Comparison of ENCODE assay signal across 29 cellular contexts in the genomic region with DNA sequence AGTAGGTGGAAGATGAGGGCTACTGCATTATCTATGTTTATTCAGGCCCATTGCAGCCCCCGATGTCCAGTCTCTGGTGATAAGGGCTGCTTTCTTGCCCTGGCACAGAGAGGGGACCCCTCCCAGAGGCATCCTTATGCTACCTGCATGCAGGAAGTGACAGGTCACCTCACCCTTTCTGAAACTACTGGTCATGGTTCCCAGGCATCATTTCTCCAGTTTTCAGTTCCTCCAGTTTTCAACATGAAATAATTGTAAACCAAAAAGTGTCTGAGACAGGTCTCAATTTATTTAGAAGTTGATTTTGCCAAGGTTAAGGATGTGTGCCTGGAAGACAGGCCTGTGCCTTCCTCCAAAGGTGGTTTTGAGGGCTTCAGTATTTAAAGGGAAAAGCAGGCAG.
"Had no signal": no experiment of that assay in that cellular context is flagged by ENCODE, and none has a peak within 500 bp of the region (broad histone marks: within the 10 kb centered on the region; RNA-seq: fewer than 3 reads in every experiment).

No MANE protein-coding gene starts in this region.

- H3K27me3 ChIP-seq: brain microvascular endothelial cell, cardiac muscle cell, MG63 had no signal

- H3K36me3 ChIP-seq: brain microvascular endothelial cell, cardiac muscle cell, MG63 had no signal

- H3K9me3 ChIP-seq: MG63 had no signal

- H3K4me3 Mint-ChIP-seq: activated B cell treated with CpG ODN at 0.5 μM for 24 hours; activated CD4-positive, alpha-beta T cell treated with anti-CD3 and anti-CD28 coated beads, Interleukin-2, amount 10 ng/mL, durations not matched to agents 24 days and 14 days; activated CD8-positive, alpha-beta memory T cell treated with anti-CD3 and anti-CD28 coated beads, Interleukin-2, amount 10 ng/mL, durations not matched to agents 7 days and 5 days; activated naive CD8-positive, alpha-beta T cell; activated T-cell treated with anti-CD3 and anti-CD28 coated beads, Interleukin-2, amount 50 U/mL, for 24 hours; activated T-helper 1 cell treated with anti-CD3 and anti-CD28 coated beads, Interleukin-12 subunit alpha, Interleukin-12 subunit beta, Interleukin-2, Interleukin-4 antibody, amounts not matched to agents 30 ng/mL and 10 ng/mL and 1 ng/mL, durations not matched to agents 14 hours and 24 hours and 36 hours; T-helper 17 cell had no signal

- H3K27ac ChIP-seq: brain microvascular endothelial cell, cardiac muscle cell had no signal

- ATAC-seq: activated CD8-positive, alpha-beta memory T cell treated with anti-CD3 and anti-CD28 coated beads, Interleukin-2, amount 10 ng/mL, durations not matched to agents 7 days and 5 days; PC-3; T-helper 17 cell had no signal

- DNase-seq: activated B cell treated with CpG ODN at 0.5 μM for 24 hours; activated CD4-positive, alpha-beta T cell treated with anti-CD3 and anti-CD28 coated beads for 1 hour; activated CD4-positive, alpha-beta T cell treated with anti-CD3 and anti-CD28 coated beads, Interleukin-2, amount 10 ng/mL, durations not matched to agents 24 days and 14 days; activated CD4-positive, alpha-beta T cell treated with anti-CD3 and anti-CD28 coated beads, Interleukin-2, amount 50 U/mL, for 48 hours; activated CD8-positive, alpha-beta memory T cell treated with anti-CD3 and anti-CD28 coated beads, Interleukin-2, amount 10 ng/mL, durations not matched to agents 7 days and 5 days; activated effector memory CD4-positive, alpha-beta T cell treated with Interleukin-2 at 50 U/mL for 16 hours; activated naive CD4-positive, alpha-beta T cell; activated T-cell treated with anti-CD3 and anti-CD28 coated beads, Interleukin-2, amount 50 U/mL, for 24 hours; amygdala; brain microvascular endothelial cell; cerebellar nuclear complex; MG63; MV-4-11; NCI-H1092 treated with DMSO at 0.1 percent for 48 hours; NCI-H1417 treated with DMSO at 0.1 percent for 48 hours; NCI-H1694; NCI-H2029; NCI-H2107; NCI-H2171 treated with DMSO at 0.1 percent for 48 hours; NCI-H226; NCI-H526; PC-3; SHP77 treated with DMSO at 0.1 percent for 48 hours; T-helper 17 cell; T-helper 9 cell had no signal

- FAIRE-seq: RCC 7860 had no signal

- H3K4me3 ChIP-seq: cardiac muscle cell, MG63 had no signal

- H3K27me3 Mint-ChIP-seq: activated CD4-positive, alpha-beta T cell treated with anti-CD3 and anti-CD28 coated beads, Interleukin-2, amount 10 ng/mL, durations not matched to agents 24 days and 14 days had no signal

- H3K4me1 Mint-ChIP-seq: activated CD4-positive, alpha-beta T cell treated with anti-CD3 and anti-CD28 coated beads, Interleukin-2, amount 10 ng/mL, durations not matched to agents 24 days and 14 days; activated CD8-positive, alpha-beta memory T cell treated with anti-CD3 and anti-CD28 coated beads, Interleukin-2, amount 10 ng/mL, durations not matched to agents 7 days and 5 days; T-helper 17 cell had no signal

- H3K27ac Mint-ChIP-seq: activated B cell treated with CpG ODN at 0.5 μM for 24 hours; activated CD4-positive, alpha-beta T cell treated with anti-CD3 and anti-CD28 coated beads, Interleukin-2, amount 10 ng/mL, durations not matched to agents 24 days and 14 days; activated CD8-positive, alpha-beta memory T cell treated with anti-CD3 and anti-CD28 coated beads, Interleukin-2, amount 10 ng/mL, durations not matched to agents 7 days and 5 days; activated naive CD8-positive, alpha-beta T cell; activated T-cell treated with anti-CD3 and anti-CD28 coated beads, Interleukin-2, amount 50 U/mL, for 24 hours; activated T-helper 1 cell treated with anti-CD3 and anti-CD28 coated beads, Interleukin-12 subunit alpha, Interleukin-12 subunit beta, Interleukin-2, Interleukin-4 antibody, amounts not matched to agents 30 ng/mL and 10 ng/mL and 1 ng/mL, durations not matched to agents 14 hours and 24 hours and 36 hours; T-helper 17 cell had no signal

- H3K36me3 Mint-ChIP-seq: activated CD8-positive, alpha-beta memory T cell treated with anti-CD3 and anti-CD28 coated beads, Interleukin-2, amount 10 ng/mL, durations not matched to agents 7 days and 5 days; activated naive CD8-positive, alpha-beta T cell had no signal
